In genomic region chr2:69169990-69170389, GRCh38 we compare ENCODE assay signal across 1 cellular context.
TF ChIP-seq lines count a peak whose summit lies in the region.

No MANE protein-coding gene starts in this region.

TF ChIP-seq in GM12878, 131 proteins besides CTCF, POLR2A, EP300 and RAD21 (continued from another document):
- TF ChIP-seq RELB (IDR thresholded peaks at IDR 0.05; ENCODE audit: low read depth) (no peak), CHD4 (IDR thresholded peaks at IDR 0.05) (no peak)
